In genomic region chr6:56742122-56742791, GRCh38 we compare ENCODE assay signal across 9 cellular contexts.
DNase-seq lines count a peak whose midpoint lies in the region; ATAC-seq and TF ChIP-seq lines count a peak whose summit lies in the region.
"Had no signal": no experiment of that assay in that cellular context is flagged by ENCODE, and none has a peak within 500 bp of the region (broad histone marks: within the 10 kb centered on the region; RNA-seq: fewer than 3 reads in every experiment).

No MANE protein-coding gene starts in this region.

- no peak overlapping the region for H3K18ac ChIP-seq in neuronal stem cell (ENCODE audit: low read length)

- no peak overlapping the region for H3K9ac ChIP-seq in neuronal stem cell (ENCODE audit: low read depth, low read length, poor library complexity)
- H3K9ac ChIP-seq: KMS-11 had no signal

- no peak overlapping the region for H2BK120ac ChIP-seq in neuronal stem cell (ENCODE audit: low read depth, low read length)

- WGBS in stomach, 5 donors = 24 to 37% (median 29%) methylated on average over 6 of the region's 6 CpGs
- no CpG with 5 or more reads among the region's 6 CpGs for WGBS in neuronal stem cell (ENCODE audit: extremely low coverage in 2 of 2, insufficient read length in 2 of 2, insufficient replicate concordance in 1 of 2), 2 donors

- H2AK5ac ChIP-seq in neuronal stem cell (ENCODE audit: low read depth, low read length) = no peak overlapping the region

- TF ChIP-seq CTCF in fibroblast of mammary gland (conservative IDR thresholded peaks at IDR 0.05; ENCODE audit: control insufficient read depth, insufficient read depth, low read depth, low read length) (no peak), stomach (IDR thresholded peaks at IDR 0.05) (no peak)

- no peaks in the 10 kb centered on the region for H3K36me3 ChIP-seq in stomach
- no peaks in the 10 kb centered on the region for H3K36me3 ChIP-seq in neuronal stem cell (replicated peaks in 1 of 2; ENCODE audit: control insufficient read depth in 2 of 2, insufficient read depth in 2 of 2, low read length in 2 of 2)

- H3K9me3 ChIP-seq in stomach (no peaks in the 10 kb centered on the region), neuronal stem cell (replicated peaks in 1 of 2; ENCODE audit: control insufficient read depth in 2 of 2, insufficient read depth in 1 of 2, low read depth in 1 of 2, low read length in 2 of 2) (no peaks in the 10 kb centered on the region)

- peaks cover 3% of the 10 kb centered on the region for H3K79me1 ChIP-seq in neuronal stem cell (ENCODE audit: low read depth, low read length)

- no peak for TF ChIP-seq EP300 in stomach (IDR thresholded peaks at IDR 0.05)

- H3K4me3 ChIP-seq in fibroblast of mammary gland (ENCODE audit: control insufficient read depth, low read depth, low read length) (no peak overlapping the region), stomach (peak overlapping the region; percentile 12 to 38 (median 32)), neuronal stem cell (ENCODE audit: low read length in 2 of 2) (no peak overlapping the region)

- H4K8ac ChIP-seq in neuronal stem cell (ENCODE audit: low read depth, low read length) = no peak overlapping the region

- H3K4me3 Mint-ChIP-seq in activated naive CD8-positive, alpha-beta T cell treated with anti-CD3 and anti-CD28 coated beads, Interleukin-2, amount 50 U/mL, for 24 hours = no peak overlapping the region

- no peak overlapping the region for H3K23ac ChIP-seq in neuronal stem cell (ENCODE audit: low read depth, low read length, poor library complexity)

- H3K27ac ChIP-seq in stomach = peak overlapping the region in 4 of 5 donors; percentile 4 to 63 (median 37)
- no peak overlapping the region for H3K27ac ChIP-seq in neuronal stem cell (replicated peaks; ENCODE audit: low read length)
- H3K27ac ChIP-seq: KMS-11 had no signal

- H2BK12ac ChIP-seq in neuronal stem cell (ENCODE audit: low read length) = no peak overlapping the region

- ATAC-seq in GM19395 (IDR thresholded peaks at IDR 0.05; ENCODE audit: unreplicated experiment) (peak; percentile 87), HG03432 (IDR thresholded peaks at IDR 0.05; ENCODE audit: unreplicated experiment) (peak; percentile 77)
- no peak for ATAC-seq in activated naive CD8-positive, alpha-beta T cell treated with anti-CD3 and anti-CD28 coated beads, Interleukin-2, amount 50 U/mL, for 24 hours

- no peak overlapping the region for H3K14ac ChIP-seq in neuronal stem cell (ENCODE audit: low read length)

- H2AFZ ChIP-seq in neuronal stem cell (ENCODE audit: low read length) = no peak overlapping the region

- H3K27me3 ChIP-seq in stomach = no peaks in the 10 kb centered on the region
- H3K27me3 ChIP-seq in neuronal stem cell (ENCODE audit: control insufficient read depth in 3 of 3, insufficient read depth in 3 of 3, low read depth in 1 of 3, low read length in 3 of 3) = no peaks in the 10 kb centered on the region

- DNase-seq in fibroblast of mammary gland (ENCODE audit: low read depth) (peak; percentile 41), stomach (no peak), D341Med (ENCODE audit: low spot score) (no peak), neuronal stem cell (ENCODE audit: low spot score) (no peak), A172 (ENCODE audit: low spot score) (no peak)
- no peak for DNase-seq in activated naive CD8-positive, alpha-beta T cell treated with anti-CD3 and anti-CD28 coated beads, Interleukin-2, amount 50 U/mL, for 24 hours

- no peak overlapping the region for H4K91ac ChIP-seq in neuronal stem cell (ENCODE audit: low read depth, low read length, poor library complexity)

- H3K4me2 ChIP-seq in neuronal stem cell (ENCODE audit: insufficient read depth, low read length, poor library complexity, severe bottlenecking) = no peak overlapping the region
- H3K4me2 ChIP-seq: KMS-11 had no signal

- no peaks in the 10 kb centered on the region for H3K36me3 Mint-ChIP-seq in activated naive CD8-positive, alpha-beta T cell treated with anti-CD3 and anti-CD28 coated beads, Interleukin-2, amount 50 U/mL, for 24 hours (ENCODE audit: low read depth)

- H2BK15ac ChIP-seq in neuronal stem cell (ENCODE audit: low read length) = no peak overlapping the region

- no peaks in the 10 kb centered on the region for H3K4me1 Mint-ChIP-seq in activated naive CD8-positive, alpha-beta T cell treated with anti-CD3 and anti-CD28 coated beads, Interleukin-2, amount 50 U/mL, for 24 hours

- H3K9me3 Mint-ChIP-seq in activated naive CD8-positive, alpha-beta T cell treated with anti-CD3 and anti-CD28 coated beads, Interleukin-2, amount 50 U/mL, for 24 hours = no peaks in the 10 kb centered on the region

- peaks cover 7% of the 10 kb centered on the region for H3K27me3 Mint-ChIP-seq in activated naive CD8-positive, alpha-beta T cell treated with anti-CD3 and anti-CD28 coated beads, Interleukin-2, amount 50 U/mL, for 24 hours

- TF ChIP-seq POLR2A in stomach (IDR thresholded peaks at IDR 0.05) = no peak

- intact Hi-C loops in stomach (cut with DNase I; ENCODE audit: low total_unique reads) = no loop called here

- no peak overlapping the region for H2BK5ac ChIP-seq in neuronal stem cell (ENCODE audit: low read length)

- no peak overlapping the region for H3K4ac ChIP-seq in neuronal stem cell (ENCODE audit: low read length)

- H3K27ac Mint-ChIP-seq in activated naive CD8-positive, alpha-beta T cell treated with anti-CD3 and anti-CD28 coated beads, Interleukin-2, amount 50 U/mL, for 24 hours = no peak overlapping the region

- H3K4me1 ChIP-seq in stomach (peaks cover 9 to 36% (median 22%) of the 10 kb centered on the region in 4 donors), neuronal stem cell (ENCODE audit: control insufficient read depth in 2 of 2, insufficient read depth in 1 of 2, low read depth in 1 of 2, low read length in 2 of 2) (peaks cover 9 to 15% of the 10 kb centered on the region in 2 donors)

Comparison
In these comparisons a context has a peak if more than half of its experiments do, and no peak if none do; other contexts are left out.
1. H3K4me3 ChIP-seq: peak in stomach (4 of 4); none in fibroblast of mammary gland (single experiment) and neuronal stem cell (0 of 2).